ENCODE assay signal across 8 cellular contexts in the genomic region with DNA sequence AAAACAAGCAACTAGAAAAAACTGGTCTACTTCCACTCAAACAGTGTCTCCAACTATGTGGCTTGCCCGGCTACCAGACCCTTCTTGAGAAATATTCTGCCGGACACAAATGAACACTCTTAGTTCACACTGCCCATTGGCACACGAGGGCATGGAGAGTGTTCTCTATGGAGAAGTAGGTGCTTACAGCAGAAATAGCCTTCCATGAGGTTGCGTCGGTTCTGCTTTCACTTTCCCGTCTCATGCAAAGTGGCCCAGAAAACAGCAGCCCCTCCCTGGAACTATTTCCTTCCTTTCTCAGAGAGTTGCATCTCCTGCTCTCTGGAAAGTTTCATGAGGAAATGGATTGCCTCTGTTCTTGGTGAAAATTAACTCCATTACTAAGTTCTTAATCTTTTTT. TPM values are rescaled to one million over a fixed set of nuclear protein-coding genes. Genes with fewer than 3 reads are reported as not detected.
DNase-seq lines count a peak whose midpoint lies in the region; ATAC-seq, FAIRE-seq and TF ChIP-seq lines count a peak whose summit lies in the region.

No MANE protein-coding gene starts in this region.

- peak; percentile 77 for ATAC-seq in GM21529 (IDR thresholded peaks at IDR 0.05; ENCODE audit: unreplicated experiment)
- ATAC-seq in GM21515 (IDR thresholded peaks at IDR 0.05; ENCODE audit: unreplicated experiment): no peak

- 18% methylated on average over 6 of the region's 6 CpGs for WGBS in liver
- WGBS in stomach, 5 donors: 0 to 6% (median 2%) methylated on average over 6 of the region's 6 CpGs

- TF ChIP-seq RAD21 in liver (IDR thresholded peaks at IDR 0.05): peak in 1 of 2 donors; percentile 22

- FAIRE-seq in bronchial epithelial cell (lab: Jason Lieb, UNC): no peak

- H3K4me1 ChIP-seq in liver (ENCODE audit: control insufficient read depth in 4 of 4, insufficient read depth in 4 of 4, low read length in 3 of 4): peaks cover 0 to 8% (median 3%) of the 10 kb centered on the region in 4 donors
- peaks cover 15 to 35% (median 24%) of the 10 kb centered on the region in 4 donors for H3K4me1 ChIP-seq in stomach

- DNase-seq in CMK (ENCODE audit: low read depth) (peak; percentile 11), NOMO-1 treated with dmso at 0.1 percent for 144 hours (lab: John Stamatoyannopoulos, UW; ENCODE audit: unreplicated experiment) (peak; percentile 95), bronchial epithelial cell (ENCODE audit: low read depth) (peak; percentile 21), stomach (peak; percentile 74), ecto neural progenitor cell (ENCODE audit: low spot score) (no peak)

- H3K9me3 ChIP-seq in liver (ENCODE audit: control insufficient read depth in 4 of 4, low read length in 3 of 4) (no peaks in the 10 kb centered on the region), stomach (no peaks in the 10 kb centered on the region)

- TF ChIP-seq CTCF in bronchial epithelial cell (IDR thresholded peaks at IDR 0.05; ENCODE audit: insufficient read depth, low read length, severe bottlenecking): no peak
- TF ChIP-seq CTCF in liver (IDR thresholded peaks at IDR 0.05; ENCODE audit: low read depth, low read length, missing input control): no peak
- TF ChIP-seq CTCF in stomach (IDR thresholded peaks at IDR 0.05): no peak

- no peaks in the 10 kb centered on the region for H3K36me3 ChIP-seq in bronchial epithelial cell (ENCODE audit: control insufficient read depth, insufficient read depth, low read length)
- H3K36me3 ChIP-seq in liver (ENCODE audit: control insufficient read depth in 4 of 4, insufficient read depth in 3 of 4, low read depth in 1 of 4, low read length in 3 of 4): no peaks in the 10 kb centered on the region
- H3K36me3 ChIP-seq in stomach: no peaks in the 10 kb centered on the region

- H3K27ac ChIP-seq in liver (ENCODE audit: low read depth in 1 of 2, low read length in 2 of 2) (peak overlapping the region; percentile 69 to 77), stomach (peak overlapping the region; percentile 64 to 93 (median 78))

- no peak for TF ChIP-seq EP300 in stomach (IDR thresholded peaks at IDR 0.05)

- H3K27me3 ChIP-seq in bronchial epithelial cell (ENCODE audit: control insufficient read depth, insufficient read depth, low read length) (peaks cover under 1% of the 10 kb centered on the region), liver (ENCODE audit: control insufficient read depth in 4 of 4, insufficient read depth in 4 of 4, low read length in 3 of 4) (no peaks in the 10 kb centered on the region), stomach (peaks cover 0 to 6% (median 0%) of the 10 kb centered on the region in 3 donors)

- H3K4me3 ChIP-seq in bronchial epithelial cell (ENCODE audit: low read depth, low read length) (peak overlapping the region; percentile 6), liver (ENCODE audit: low read depth in 1 of 3, low read length in 3 of 3) (peak overlapping the region in 1 of 3 donors; percentile 1), stomach (peak overlapping the region in 3 of 4 donors; percentile 20 to 29 (median 24))

- intact Hi-C loops in stomach (cut with DNase I; ENCODE audit: low total_unique reads): no loop called here

- peak overlapping the region in 1 of 2 donors; percentile 69 for H3K9ac ChIP-seq in liver (ENCODE audit: low read depth in 1 of 2, low read length in 2 of 2)

- no peak for TF ChIP-seq POLR2A in stomach (IDR thresholded peaks at IDR 0.05)

TF ChIP-seq in liver, 16 proteins besides CTCF, POLR2A, EP300 and RAD21:
- TF ChIP-seq, protein P1, sequence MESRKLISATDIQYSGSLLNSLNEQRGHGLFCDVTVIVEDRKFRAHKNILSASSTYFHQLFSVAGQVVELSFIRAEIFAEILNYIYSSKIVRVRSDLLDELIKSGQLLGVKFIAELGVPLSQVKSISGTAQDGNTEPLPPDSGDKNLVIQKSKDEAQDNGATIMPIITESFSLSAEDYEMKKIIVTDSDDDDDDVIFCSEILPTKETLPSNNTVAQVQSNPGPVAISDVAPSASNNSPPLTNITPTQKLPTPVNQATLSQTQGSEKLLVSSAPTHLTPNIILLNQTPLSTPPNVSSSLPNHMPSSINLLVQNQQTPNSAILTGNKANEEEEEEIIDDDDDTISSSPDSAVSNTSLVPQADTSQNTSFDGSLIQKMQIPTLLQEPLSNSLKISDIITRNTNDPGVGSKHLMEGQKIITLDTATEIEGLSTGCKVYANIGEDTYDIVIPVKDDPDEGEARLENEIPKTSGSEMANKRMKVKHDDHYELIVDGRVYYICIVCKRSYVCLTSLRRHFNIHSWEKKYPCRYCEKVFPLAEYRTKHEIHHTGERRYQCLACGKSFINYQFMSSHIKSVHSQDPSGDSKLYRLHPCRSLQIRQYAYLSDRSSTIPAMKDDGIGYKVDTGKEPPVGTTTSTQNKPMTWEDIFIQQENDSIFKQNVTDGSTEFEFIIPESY (IDR thresholded peaks at IDR 0.05): no peak
- peak; percentile 63 for TF ChIP-seq YY1 (IDR thresholded peaks at IDR 0.05)
- no peak for TF ChIP-seq FOXA2 (IDR thresholded peaks at IDR 0.05)
- no peak for TF ChIP-seq TAF1 (conservative IDR thresholded peaks at IDR 0.05)
- TF ChIP-seq HNF4G (IDR thresholded peaks at IDR 0.05): no peak
- peak in 1 of 2 donors; percentile 44 for TF ChIP-seq EGR1 (IDR thresholded peaks at IDR 0.05; ENCODE audit: low read depth in 2 of 2)
- no peak for TF ChIP-seq HNF4A (conservative IDR thresholded peaks at IDR 0.05)
- TF ChIP-seq JUND (IDR thresholded peaks at IDR 0.05): no peak
- TF ChIP-seq FOXA1 (IDR thresholded peaks at IDR 0.05): no peak
- no peak for TF ChIP-seq NR2F2 (IDR thresholded peaks at IDR 0.05)
- TF ChIP-seq GABPA (IDR thresholded peaks at IDR 0.05 in 1 of 2, conservative IDR thresholded peaks at IDR 0.05 in 1 of 2): no peak
- TF ChIP-seq MAX (IDR thresholded peaks at IDR 0.05): peak; percentile 76
- TF ChIP-seq, protein P2, sequence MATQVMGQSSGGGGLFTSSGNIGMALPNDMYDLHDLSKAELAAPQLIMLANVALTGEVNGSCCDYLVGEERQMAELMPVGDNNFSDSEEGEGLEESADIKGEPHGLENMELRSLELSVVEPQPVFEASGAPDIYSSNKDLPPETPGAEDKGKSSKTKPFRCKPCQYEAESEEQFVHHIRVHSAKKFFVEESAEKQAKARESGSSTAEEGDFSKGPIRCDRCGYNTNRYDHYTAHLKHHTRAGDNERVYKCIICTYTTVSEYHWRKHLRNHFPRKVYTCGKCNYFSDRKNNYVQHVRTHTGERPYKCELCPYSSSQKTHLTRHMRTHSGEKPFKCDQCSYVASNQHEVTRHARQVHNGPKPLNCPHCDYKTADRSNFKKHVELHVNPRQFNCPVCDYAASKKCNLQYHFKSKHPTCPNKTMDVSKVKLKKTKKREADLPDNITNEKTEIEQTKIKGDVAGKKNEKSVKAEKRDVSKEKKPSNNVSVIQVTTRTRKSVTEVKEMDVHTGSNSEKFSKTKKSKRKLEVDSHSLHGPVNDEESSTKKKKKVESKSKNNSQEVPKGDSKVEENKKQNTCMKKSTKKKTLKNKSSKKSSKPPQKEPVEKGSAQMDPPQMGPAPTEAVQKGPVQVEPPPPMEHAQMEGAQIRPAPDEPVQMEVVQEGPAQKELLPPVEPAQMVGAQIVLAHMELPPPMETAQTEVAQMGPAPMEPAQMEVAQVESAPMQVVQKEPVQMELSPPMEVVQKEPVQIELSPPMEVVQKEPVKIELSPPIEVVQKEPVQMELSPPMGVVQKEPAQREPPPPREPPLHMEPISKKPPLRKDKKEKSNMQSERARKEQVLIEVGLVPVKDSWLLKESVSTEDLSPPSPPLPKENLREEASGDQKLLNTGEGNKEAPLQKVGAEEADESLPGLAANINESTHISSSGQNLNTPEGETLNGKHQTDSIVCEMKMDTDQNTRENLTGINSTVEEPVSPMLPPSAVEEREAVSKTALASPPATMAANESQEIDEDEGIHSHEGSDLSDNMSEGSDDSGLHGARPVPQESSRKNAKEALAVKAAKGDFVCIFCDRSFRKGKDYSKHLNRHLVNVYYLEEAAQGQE (IDR thresholded peaks at IDR 0.05): no peak
- peak; percentile 56 for TF ChIP-seq SP1 (IDR thresholded peaks at IDR 0.05)
- TF ChIP-seq RXRA (IDR thresholded peaks at IDR 0.05): peak in 1 of 2 donors; percentile 23
- no peak for TF ChIP-seq ATF3 (IDR thresholded peaks at IDR 0.05)
TF ChIP-seq in liver: peak in this region for 5.

RNA-seq across cellular contexts. Expression of gene HLA-DOA, which starts 9.5 kb away (rescaled TPM):
- not detected in 2 replicates for total RNA-seq in bronchial epithelial cell
- total RNA-seq in liver: 1 to 10 TPM; 1.3 to 3.0 TPM
- 1 to 10 TPM in 1 of 2 donors, under 1 TPM in 1; 0.69 to 1.9 TPM for polyA plus RNA-seq in liver
- 1 to 10 TPM in 2 of 5 donors, under 1 TPM in 2, not detected in 1; 0.45 to 3.9 (median 1.9) TPM for total RNA-seq in stomach
- polyA plus RNA-seq in stomach: 1 to 10 TPM in 1 of 3 donors, under 1 TPM in 2; 0.62 to 2.1 (median 0.92) TPM

RNA-seq across cellular contexts. Expression of gene BRD2, which starts 50.5 kb away (rescaled TPM):
- total RNA-seq in bronchial epithelial cell (57.1 and 71.7 TPM in 2 replicates), liver (100 to 1,000 TPM in 1 of 2 donors, 10 to 100 TPM in 1; 46.0 to 100 TPM), stomach (100 to 1,000 TPM; 111 to 538 (median 190) TPM)
- polyA plus RNA-seq in liver (10 to 100 TPM; 29.8 to 54.4 TPM), stomach (10 to 100 TPM; 70.7 to 78.7 (median 74.4) TPM)

RNA-seq across cellular contexts. Expression of gene HLA-DPA1, which starts 54.5 kb away (rescaled TPM):
- total RNA-seq in bronchial epithelial cell (0.26 and 1.1 TPM in 2 replicates), liver (10 to 100 TPM; 27.3 to 31.2 TPM), stomach (100 to 1,000 TPM in 1 of 5 donors, 10 to 100 TPM in 3, under 1 TPM in 1; 0.29 to 171 (median 39.7) TPM)
- polyA plus RNA-seq in liver (10 to 100 TPM; 12.0 to 49.3 TPM), stomach (10 to 100 TPM; 14.3 to 34.1 (median 23.3) TPM)

RNA-seq across cellular contexts. Expression of gene HLA-DPB1, which starts 56.9 kb away (rescaled TPM):
- total RNA-seq in bronchial epithelial cell (0.53 TPM in 1 of 2 replicates, not detected in the other), liver (10 to 100 TPM; 23.4 to 24.5 TPM), stomach (10 to 100 TPM in 4 of 5 donors, not detected in 1; 10.7 to 46.6 (median 31.9) TPM)
- polyA plus RNA-seq in liver (10 to 100 TPM; 15.5 to 37.8 TPM), stomach (10 to 100 TPM; 48.3 to 62.2 (median 51.1) TPM)
